In genomic region chr5:172405708-172406107, GRCh38 we compare ENCODE assay signal across 21 cellular contexts.
"Had no signal": no experiment of that assay in that cellular context is flagged by ENCODE, and none has a peak within 500 bp of the region (broad histone marks: within the 10 kb centered on the region; RNA-seq: fewer than 3 reads in every experiment).

No MANE protein-coding gene starts in this region.

- H3K27ac ChIP-seq: epithelial cell of prostate, foreskin keratinocyte, lower lobe of right lung, psoas muscle had no signal

- H3K27me3 ChIP-seq: foreskin keratinocyte, heart left ventricle, thyroid gland had no signal

- ATAC-seq: effector memory CD8-positive, alpha-beta T cell; foreskin keratinocyte; heart left ventricle; left lobe of liver; lower lobe of right lung; natural killer cell treated with Interleukin-12 subunit alpha and Interleukin-12 subunit beta and Interleukin-15 and Interleukin-18, amount 100 ng/mL, for 72 hours; psoas muscle; sciatic nerve; stimulated activated naive B cell treated with anti-CD40 and anti-IgM and Interleukin-4, amounts not matched to agents 10 μg/mL and 1 μg/mL and 100 μg/mL, for 72 hours; stimulated activated naive CD8-positive, alpha-beta T cell treated with anti-CD3 and anti-CD28 coated beads, Interleukin-15, amount 100 ng/mL, for 72 hours had no signal

- H3K9me3 ChIP-seq: heart left ventricle, lower lobe of right lung, psoas muscle, thyroid gland had no signal

- H3K4me3 ChIP-seq: heart left ventricle, lower lobe of right lung, psoas muscle, skin epidermis, thyroid gland had no signal

- DNase-seq: cerebellar nuclear complex; effector memory CD8-positive, alpha-beta T cell; foreskin keratinocyte; heart left ventricle; hippocampal formation; kidney glomerular epithelial cell; lower lobe of right lung; midbrain; occipital lobe; psoas muscle; retina; stimulated activated CD4-positive, alpha-beta T cell treated with anti-CD3 and anti-CD28 coated beads, Interleukin-2, amount 100 ng/mL, for 24 hours; stimulated activated CD4-positive, alpha-beta T cell treated with anti-CD3 and anti-CD28 coated beads, Interleukin-4, amount 100 ng/mL, for 4 hours; stimulated activated naive B cell treated with anti-CD40 and anti-IgM and Interleukin-4, amounts not matched to agents 10 μg/mL and 1 μg/mL and 100 μg/mL, for 72 hours; stimulated activated naive CD8-positive, alpha-beta T cell treated with anti-CD3 and anti-CD28 coated beads, Interleukin-15, amount 100 ng/mL, for 72 hours; thyroid gland had no signal
